In genomic region chr5:82274343-82275266, GRCh38 we compare ENCODE assay signal across 10 cellular contexts. TPM values are rescaled to one million over a fixed set of nuclear protein-coding genes. Genes with fewer than 3 reads are reported as not detected.
DNase-seq lines count a peak whose midpoint lies in the region; ATAC-seq and TF ChIP-seq lines count a peak whose summit lies in the region.
"Had no signal": no experiment of that assay in that cellular context is flagged by ENCODE, and none has a peak within 500 bp of the region (broad histone marks: within the 10 kb centered on the region; RNA-seq: fewer than 3 reads in every experiment).

No MANE protein-coding gene starts in this region.

- H3K9ac ChIP-seq in SU-DHL-6 (ENCODE audit: low read length): no peak overlapping the region

- TF ChIP-seq CTCF in BE2C (IDR thresholded peaks at IDR 0.05; ENCODE audit: low read depth, low read length) (no peak), SU-DHL-6 (IDR thresholded peaks at IDR 0.05; ENCODE audit: insufficient read depth, low read length, poor library complexity, severe bottlenecking) (no peak)

- H3F3A ChIP-seq in SU-DHL-6 (ENCODE audit: insufficient read depth): peaks cover 42% of the 10 kb centered on the region

- H2AFZ ChIP-seq in SU-DHL-6 (ENCODE audit: low read depth, low read length, severe bottlenecking): no peak overlapping the region

- H3K79me2 ChIP-seq in SU-DHL-6 (ENCODE audit: insufficient read depth, low read length): peaks cover 20% of the 10 kb centered on the region

- H3K27ac ChIP-seq in SU-DHL-6 (ENCODE audit: low read depth, low read length): peak overlapping the region; percentile 59
- H3K27ac ChIP-seq: sigmoid colon had no signal

- peaks cover 45% of the 10 kb centered on the region for H3K36me3 ChIP-seq in BE2C
- peaks cover 25% of the 10 kb centered on the region for H3K36me3 ChIP-seq in SU-DHL-6 (ENCODE audit: low read length)

- H3K4me3 ChIP-seq in BE2C (ENCODE audit: low read depth, low read length) (no peak overlapping the region), SU-DHL-6 (ENCODE audit: insufficient read depth, low read length, poor library complexity, severe bottlenecking) (no peak overlapping the region)
- H3K4me3 ChIP-seq: sigmoid colon had no signal

- H3K4me2 ChIP-seq in SU-DHL-6 (ENCODE audit: low read depth, low read length, poor library complexity, severe bottlenecking): peak overlapping the region; percentile 20

- TF ChIP-seq POLR2A in GM18951 (IDR thresholded peaks at IDR 0.05; ENCODE audit: extremely low read depth, insufficient read depth, insufficient read length): peak; percentile 39

- intact Hi-C loops in sciatic nerve (cut with DNase I): no loop called here

- ATAC-seq in sciatic nerve: no peak
- ATAC-seq: activated CD4-positive, CD25-positive, alpha-beta regulatory T cell treated with anti-CD3 and anti-CD28 coated beads, Interleukin-2, amount 50 U/mL, for 24 hours had no signal

- peak; percentile 48 for DNase-seq in BE2C
- peak; percentile 5 for DNase-seq in kidney tubule cell (ENCODE audit: low spot score)
- DNase-seq in sciatic nerve (ENCODE audit: low spot score): no peak
- no peak for DNase-seq in DMS79 (lab: John Stamatoyannopoulos, UW)
- no peak for DNase-seq in GM03348 (ENCODE audit: low spot score)
- no peak for DNase-seq in NCI-H2107 (lab: John Stamatoyannopoulos, UW)
- DNase-seq: sigmoid colon had no signal

- in situ Hi-C loops in GM18951 (cut with MboI; ENCODE audit: low sequenced_read_pairs, unreplicated experiment): no loop called here

- no peaks in the 10 kb centered on the region for H3K4me1 ChIP-seq in BE2C

- H3K9me3 ChIP-seq in BE2C (no peaks in the 10 kb centered on the region), SU-DHL-6 (ENCODE audit: insufficient read depth, low read length) (no peaks in the 10 kb centered on the region)
- H3K9me3 ChIP-seq: sigmoid colon had no signal

- no peaks in the 10 kb centered on the region for H3K27me3 ChIP-seq in BE2C
- H3K27me3 ChIP-seq in SU-DHL-6 (ENCODE audit: low read length): no peaks in the 10 kb centered on the region
- H3K27me3 ChIP-seq: sigmoid colon had no signal

- H3K9me2 ChIP-seq in SU-DHL-6 (replicated peaks; ENCODE audit: insufficient read depth, low read length): no peaks in the 10 kb centered on the region

- no peaks in the 10 kb centered on the region for H4K20me1 ChIP-seq in SU-DHL-6 (ENCODE audit: low read depth, low read length)

RNA-seq across cellular contexts. Expression of gene RPS23, which starts 3.5 kb away (rescaled TPM):
- polyA plus RNA-seq in BE2C (2012; ENCODE audit: insufficient read depth, insufficient read length, low read depth): 1,242 TPM
- total RNA-seq in sciatic nerve: 1,454 TPM

Comparison
In these comparisons a context has a peak if more than half of its experiments do, and no peak if none do; other contexts are left out.
1. DNase-seq: peak in BE2C (single experiment) and kidney tubule cell (single experiment); none in sciatic nerve (single experiment), DMS79 (single experiment), GM03348 (single experiment) and NCI-H2107 (single experiment).